In the genomic region with DNA sequence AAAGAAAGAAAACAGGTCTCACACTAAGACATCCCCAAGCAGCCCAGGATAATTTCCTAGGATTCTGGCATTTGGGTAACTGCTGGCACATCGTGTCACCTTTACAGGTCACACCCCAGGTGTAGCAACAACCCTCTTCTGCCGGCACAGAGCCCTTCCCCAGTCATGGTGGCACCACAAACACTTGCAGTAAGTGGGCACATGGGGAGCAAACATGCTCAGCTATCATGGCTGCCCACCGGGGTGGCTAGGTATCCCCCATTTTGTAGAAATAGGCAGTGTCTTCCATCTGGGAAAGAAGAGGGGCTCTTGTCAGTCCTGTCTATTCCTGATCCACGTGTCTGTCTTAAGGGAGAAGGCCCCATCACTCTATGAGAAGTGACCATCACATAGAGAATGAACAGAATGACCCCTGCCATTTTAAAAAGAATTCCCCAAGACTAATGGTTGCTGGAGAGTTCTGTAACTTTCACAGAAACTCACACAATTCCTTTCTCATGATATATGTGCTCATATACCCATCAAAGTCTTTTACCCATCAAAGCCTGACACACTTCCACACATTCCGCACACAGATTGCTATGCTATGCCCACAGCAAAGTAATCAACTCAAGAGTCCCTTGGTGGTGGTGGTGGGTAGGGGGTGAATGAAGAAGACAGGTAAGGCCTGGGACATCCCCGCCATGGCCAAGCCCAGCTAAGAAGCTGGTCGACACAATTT, we compare ENCODE assay signal across 14 cellular contexts. TPM values are rescaled to one million over a fixed set of nuclear protein-coding genes. Genes with fewer than 3 reads are reported as not detected.
DNase-seq lines count a peak whose midpoint lies in the region; ATAC-seq and TF ChIP-seq lines count a peak whose summit lies in the region.
"Had no signal": no experiment of that assay in that cellular context is flagged by ENCODE, and none has a peak within 500 bp of the region (broad histone marks: within the 10 kb centered on the region; RNA-seq: fewer than 3 reads in every experiment).

No MANE protein-coding gene starts in this region.

- no peak overlapping the region for H3K9ac ChIP-seq in fibroblast of lung (ENCODE audit: insufficient read depth, low read length)
- H3K9ac ChIP-seq in smooth muscle cell (ENCODE audit: low read depth), result peak overlapping the region; percentile 88

- TF ChIP-seq CTCF in fibroblast of lung (conservative IDR thresholded peaks at IDR 0.05 in 1 of 2, IDR thresholded peaks at IDR 0.05 in 1 of 2; ENCODE audit: low read depth in 1 of 2, low read length in 2 of 2), result no peak
- no peak for TF ChIP-seq CTCF in smooth muscle cell (IDR thresholded peaks at IDR 0.05; ENCODE audit: borderline replicate concordance, insufficient read depth, poor library complexity, severe bottlenecking)

- H3K4me3 Mint-ChIP-seq in T-helper 1 cell treated with Interleukin-12 subunit alpha and Interleukin-12 subunit beta and Interleukin-4 antibody, amounts not matched to agents 30 μg/mL and 1 μg/mL, for 36 hours, result peak overlapping the region; percentile 55
- peak overlapping the region; percentile 85 for H3K4me3 Mint-ChIP-seq in T-helper 17 cell

- 82% methylated on average over 7 of the region's 7 CpGs for WGBS in smooth muscle cell (ENCODE audit: low lambda C conversion rate)

- H3F3A ChIP-seq in smooth muscle cell (ENCODE audit: low read depth), result peaks cover 40% of the 10 kb centered on the region

- H3K79me2 ChIP-seq in fibroblast of lung (ENCODE audit: control insufficient read depth, insufficient read depth, low read length) (peaks cover 93% of the 10 kb centered on the region), smooth muscle cell (ENCODE audit: low read depth) (peaks cover 100% of the 10 kb centered on the region)

- no peaks in the 10 kb centered on the region for H3K36me3 ChIP-seq in fibroblast of lung (ENCODE audit: control insufficient read depth, insufficient read depth, low read length)
- no peaks in the 10 kb centered on the region for H3K36me3 ChIP-seq in smooth muscle cell (ENCODE audit: low read depth)
- H3K36me3 ChIP-seq: ovary had no signal

- peak overlapping the region; percentile 74 for H3K27ac Mint-ChIP-seq in T-helper 1 cell treated with Interleukin-12 subunit alpha and Interleukin-12 subunit beta and Interleukin-4 antibody, amounts not matched to agents 30 μg/mL and 1 μg/mL, for 36 hours
- peak overlapping the region; percentile 90 for H3K27ac Mint-ChIP-seq in T-helper 17 cell

- H3K36me3 Mint-ChIP-seq in T-helper 1 cell treated with Interleukin-12 subunit alpha and Interleukin-12 subunit beta and Interleukin-4 antibody, amounts not matched to agents 30 μg/mL and 1 μg/mL, for 36 hours (ENCODE audit: low read depth), result peaks cover 7% of the 10 kb centered on the region
- no peaks in the 10 kb centered on the region for H3K36me3 Mint-ChIP-seq in T-helper 17 cell (ENCODE audit: low read depth)

- H3K4me3 ChIP-seq in fibroblast of lung (replicated peaks in 1 of 4; ENCODE audit: control extremely low read depth in 1 of 4, insufficient read depth in 1 of 4, low read depth in 3 of 4, low read length in 4 of 4) (no peak overlapping the region), smooth muscle cell (no peak overlapping the region)
- H3K4me3 ChIP-seq: ovary had no signal

- H3K4me1 Mint-ChIP-seq in T-helper 1 cell treated with Interleukin-12 subunit alpha and Interleukin-12 subunit beta and Interleukin-4 antibody, amounts not matched to agents 30 μg/mL and 1 μg/mL, for 36 hours (ENCODE audit: low read depth), result peaks cover 69% of the 10 kb centered on the region
- H3K4me1 Mint-ChIP-seq in T-helper 17 cell, result peaks cover 82% of the 10 kb centered on the region

- H3K27me3 ChIP-seq in fibroblast of lung (ENCODE audit: control insufficient read depth, insufficient read depth, low read length) (no peaks in the 10 kb centered on the region), smooth muscle cell (ENCODE audit: low read depth) (no peaks in the 10 kb centered on the region)
- H3K27me3 ChIP-seq: ovary had no signal

- H3K27me3 Mint-ChIP-seq in T-helper 1 cell treated with Interleukin-12 subunit alpha and Interleukin-12 subunit beta and Interleukin-4 antibody, amounts not matched to agents 30 μg/mL and 1 μg/mL, for 36 hours (ENCODE audit: low read depth), result no peaks in the 10 kb centered on the region
- H3K27me3 Mint-ChIP-seq in T-helper 17 cell, result no peaks in the 10 kb centered on the region

- no peak overlapping the region for H3K4me2 ChIP-seq in fibroblast of lung (ENCODE audit: extremely low read depth, insufficient read depth, low read length)
- H3K4me2 ChIP-seq in smooth muscle cell, result peak overlapping the region; percentile 70

- H3K4me1 ChIP-seq in fibroblast of lung (ENCODE audit: control insufficient read depth, extremely low read depth, insufficient read depth, low read length) (peaks cover 60% of the 10 kb centered on the region), smooth muscle cell (ENCODE audit: low read depth) (peaks cover 35% of the 10 kb centered on the region)

- H4K20me1 ChIP-seq in fibroblast of lung (ENCODE audit: control insufficient read depth, extremely low read depth, insufficient read depth, low read length) (peaks cover 14% of the 10 kb centered on the region), smooth muscle cell (ENCODE audit: low read depth) (peaks cover 100% of the 10 kb centered on the region)

- H3K27ac ChIP-seq in fibroblast of lung (ENCODE audit: insufficient read depth, low read length) (peak overlapping the region; percentile 60), smooth muscle cell (ENCODE audit: low read depth) (peak overlapping the region; percentile 98)
- H3K27ac ChIP-seq: ovary had no signal

- no peak for ATAC-seq in T-helper 17 cell
- ATAC-seq in HG03025 (IDR thresholded peaks at IDR 0.05; ENCODE audit: low FRiP score, unreplicated experiment), result no peak

- H2AFZ ChIP-seq in fibroblast of lung (ENCODE audit: low read length) (no peak overlapping the region), smooth muscle cell (ENCODE audit: low read depth) (no peak overlapping the region)

- no peak for DNase-seq in T-helper 1 cell
- DNase-seq in T-helper 17 cell, result no peak
- no peak for DNase-seq in fibroblast of lung (ENCODE audit: low read depth in 2 of 2)
- DNase-seq in smooth muscle cell (lab: John Stamatoyannopoulos, UW; ENCODE audit: unreplicated experiment), result no peak
- no peak for DNase-seq in islet precursor cell
- DNase-seq in DMS114 treated with DMSO at 0.1 percent for 48 hours (lab: John Stamatoyannopoulos, UW; ENCODE audit: unreplicated experiment), result no peak
- DNase-seq: ACHN; activated CD4-positive, alpha-beta T cell treated with anti-CD3 and anti-CD28 coated beads for 4 hours; cerebellar nuclear complex; hypothalamus; NCI-H187 treated with DMSO at 0.1 percent for 48 hours; ovary had no signal

- H3K9me3 Mint-ChIP-seq in T-helper 1 cell treated with Interleukin-12 subunit alpha and Interleukin-12 subunit beta and Interleukin-4 antibody, amounts not matched to agents 30 μg/mL and 1 μg/mL, for 36 hours, result no peaks in the 10 kb centered on the region

- H3K9me3 ChIP-seq in T-helper 17 cell (ENCODE audit: control insufficient read depth, low read length, poor library complexity, severe bottlenecking), result no peaks in the 10 kb centered on the region
- H3K9me3 ChIP-seq in fibroblast of lung (ENCODE audit: control insufficient read depth, insufficient read depth, low read depth, low read length), result no peaks in the 10 kb centered on the region
- no peaks in the 10 kb centered on the region for H3K9me3 ChIP-seq in smooth muscle cell (replicated peaks; ENCODE audit: low read depth)
- H3K9me3 ChIP-seq: ovary had no signal

RNA-seq across cellular contexts. Expression of gene BRD4, which starts 33.3 kb away (rescaled TPM):
- total RNA-seq in T-helper 17 cell, result 100 to 1,000 TPM; 120 to 123 TPM
- total RNA-seq in fibroblast of lung, result 9.8 and 20.1 TPM in 2 replicates
- 9.9 and 13.3 TPM in 2 replicates for polyA plus RNA-seq in fibroblast of lung
- 47.8 and 58.5 TPM in 2 replicates for polyA plus RNA-seq in fibroblast of lung (2012)
- 186 and 192 TPM in 2 replicates for polyA minus RNA-seq in fibroblast of lung (ENCODE audit: low replicate concordance)
- 16.1 and 24.1 TPM in 2 replicates for total RNA-seq in smooth muscle cell
- 102 and 105 TPM in 2 replicates for polyA plus RNA-seq in smooth muscle cell
